ENCODE assay signal across 11 cellular contexts in the genomic region with DNA sequence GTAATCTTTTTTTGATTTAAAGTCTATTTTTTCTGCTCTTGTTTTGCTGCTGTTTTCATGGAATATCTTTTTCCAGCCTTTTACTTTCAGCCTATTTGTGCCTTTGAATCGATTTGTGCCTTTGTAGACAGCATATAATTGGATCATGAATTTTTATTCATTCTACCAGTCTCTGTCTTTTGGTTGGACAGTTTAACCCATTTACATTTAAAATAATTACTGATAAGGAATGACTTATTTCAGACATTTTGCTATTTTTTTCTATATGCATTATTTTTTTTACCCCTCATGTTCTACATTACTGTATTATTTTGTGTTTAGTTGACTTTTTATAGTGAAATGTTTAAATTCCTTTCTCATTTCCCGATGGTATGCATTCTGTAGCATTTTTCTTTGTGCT.
"Had no signal": no experiment of that assay in that cellular context is flagged by ENCODE, and none has a peak within 500 bp of the region (broad histone marks: within the 10 kb centered on the region; RNA-seq: fewer than 3 reads in every experiment).

No MANE protein-coding gene starts in this region.

- H3K4me3 ChIP-seq: GM23248, GM23338, HAP-1 had no signal

- H3K27ac ChIP-seq: GM23248 had no signal

- H3K9me3 ChIP-seq: HAP-1 had no signal

- H3K9ac ChIP-seq: GM23248 had no signal

- FAIRE-seq: H1, H54 had no signal

- H2AFZ ChIP-seq: GM23248, GM23338 had no signal

- H3K36me3 ChIP-seq: HAP-1 had no signal

- DNase-seq: GM23248, GOT3, H7, H9, HCEC 1CT, HFFc6 had no signal

- H3K4me2 ChIP-seq: GM23338 had no signal

- ATAC-seq: GM23338, HCT116 had no signal
